Comparison of ENCODE assay signal across 20 cellular contexts in the genomic region with DNA sequence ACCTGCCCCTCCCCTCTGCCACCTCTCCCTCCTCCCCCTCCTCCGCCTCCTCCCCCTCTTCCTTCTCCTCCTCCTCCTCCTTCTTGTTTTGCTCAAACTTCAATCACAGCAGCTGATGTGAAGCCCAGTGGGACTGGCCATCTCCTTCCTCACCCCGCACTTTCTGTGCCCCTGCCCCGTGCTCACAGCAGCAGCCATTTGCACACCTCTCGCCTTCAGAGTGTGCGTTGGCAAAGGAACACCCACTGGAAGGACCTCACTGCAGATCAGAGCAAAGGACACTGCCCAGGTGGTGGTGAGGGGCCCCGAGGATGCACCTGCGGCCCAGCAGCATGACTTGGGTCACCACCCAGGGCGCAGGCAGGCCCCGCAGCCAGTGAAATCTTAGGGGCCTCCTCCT.
"Had no signal": no experiment of that assay in that cellular context is flagged by ENCODE, and none has a peak within 500 bp of the region (broad histone marks: within the 10 kb centered on the region; RNA-seq: fewer than 3 reads in every experiment).

No MANE protein-coding gene starts in this region.

- H3K27me3 ChIP-seq: testis, tibial nerve, uterus had no signal

- H3K4me1 ChIP-seq: esophagus squamous epithelium, sigmoid colon, testis, tibial nerve, uterus had no signal

- H3K36me3 ChIP-seq: esophagus squamous epithelium, neutrophil, sigmoid colon, tibial nerve, uterus had no signal

- H3K36me3 Mint-ChIP-seq: natural killer cell treated with Interleukin-12 subunit alpha and Interleukin-12 subunit beta and Interleukin-15 and Interleukin-18, amount 100 ng/mL, for 72 hours; stimulated activated naive B cell treated with anti-CD40 and anti-IgM and Interleukin-4, amounts not matched to agents 10 μg/mL and 1 μg/mL and 100 μg/mL, for 72 hours had no signal

- H3K9me3 ChIP-seq: esophagus squamous epithelium, neutrophil, sigmoid colon, testis, tibial nerve, uterus had no signal

- DNase-seq: central memory CD4-positive, alpha-beta T cell; cortex of kidney; effector memory CD4-positive, alpha-beta T cell; esophagus squamous epithelium; foreskin fibroblast; mesenchymal stem cell; midbrain; sigmoid colon; stimulated activated CD4-positive, alpha-beta T cell treated with anti-CD3 and anti-CD28 coated beads, Interleukin-2, amount 100 ng/mL, for 24 hours; stimulated activated CD4-positive, alpha-beta T cell treated with anti-CD3 and anti-CD28 coated beads, Interleukin-4, amount 100 ng/mL, for 4 hours; stimulated activated naive B cell treated with anti-CD40 and anti-IgM and Interleukin-4, amounts not matched to agents 10 μg/mL and 1 μg/mL and 100 μg/mL, for 72 hours; stimulated activated naive CD8-positive, alpha-beta T cell treated with anti-CD3 and anti-CD28 coated beads, Interleukin-15, amount 100 ng/mL, for 72 hours; testis; uterus had no signal

- H3K27ac Mint-ChIP-seq: natural killer cell treated with Interleukin-12 subunit alpha and Interleukin-12 subunit beta and Interleukin-15 and Interleukin-18, amount 100 ng/mL, for 72 hours; stimulated activated naive B cell treated with anti-CD40 and anti-IgM and Interleukin-4, amounts not matched to agents 10 μg/mL and 1 μg/mL and 100 μg/mL, for 72 hours had no signal

- H3K9me3 Mint-ChIP-seq: natural killer cell treated with Interleukin-12 subunit alpha and Interleukin-12 subunit beta and Interleukin-15 and Interleukin-18, amount 100 ng/mL, for 72 hours; stimulated activated naive CD8-positive, alpha-beta T cell treated with anti-CD3 and anti-CD28 coated beads, Interleukin-15, amount 100 ng/mL, for 72 hours had no signal

- H3K4me3 Mint-ChIP-seq: natural killer cell treated with Interleukin-12 subunit alpha and Interleukin-12 subunit beta and Interleukin-15 and Interleukin-18, amount 100 ng/mL, for 72 hours; stimulated activated naive B cell treated with anti-CD40 and anti-IgM and Interleukin-4, amounts not matched to agents 10 μg/mL and 1 μg/mL and 100 μg/mL, for 72 hours; stimulated activated naive CD8-positive, alpha-beta T cell treated with anti-CD3 and anti-CD28 coated beads, Interleukin-15, amount 100 ng/mL, for 72 hours had no signal

- ATAC-seq: left lobe of liver; natural killer cell treated with Interleukin-12 subunit alpha and Interleukin-12 subunit beta and Interleukin-15 and Interleukin-18, amount 100 ng/mL, for 72 hours; stimulated activated naive B cell treated with anti-CD40 and anti-IgM and Interleukin-4, amounts not matched to agents 10 μg/mL and 1 μg/mL and 100 μg/mL, for 72 hours; stimulated activated naive CD8-positive, alpha-beta T cell treated with anti-CD3 and anti-CD28 coated beads, Interleukin-15, amount 100 ng/mL, for 72 hours had no signal

- H3K4me1 Mint-ChIP-seq: stimulated activated naive B cell treated with anti-CD40 and anti-IgM and Interleukin-4, amounts not matched to agents 10 μg/mL and 1 μg/mL and 100 μg/mL, for 72 hours; stimulated activated naive CD8-positive, alpha-beta T cell treated with anti-CD3 and anti-CD28 coated beads, Interleukin-15, amount 100 ng/mL, for 72 hours had no signal

- H3K4me3 ChIP-seq: esophagus squamous epithelium, hepatocyte, sigmoid colon, skin epidermis, testis, tibial nerve, uterus had no signal

- H3K27ac ChIP-seq: esophagus squamous epithelium, hepatocyte, neutrophil, sigmoid colon, skin epidermis, testis, tibial nerve, uterus had no signal
